8 cellular contexts compared by ENCODE assay signal in the genomic region with DNA sequence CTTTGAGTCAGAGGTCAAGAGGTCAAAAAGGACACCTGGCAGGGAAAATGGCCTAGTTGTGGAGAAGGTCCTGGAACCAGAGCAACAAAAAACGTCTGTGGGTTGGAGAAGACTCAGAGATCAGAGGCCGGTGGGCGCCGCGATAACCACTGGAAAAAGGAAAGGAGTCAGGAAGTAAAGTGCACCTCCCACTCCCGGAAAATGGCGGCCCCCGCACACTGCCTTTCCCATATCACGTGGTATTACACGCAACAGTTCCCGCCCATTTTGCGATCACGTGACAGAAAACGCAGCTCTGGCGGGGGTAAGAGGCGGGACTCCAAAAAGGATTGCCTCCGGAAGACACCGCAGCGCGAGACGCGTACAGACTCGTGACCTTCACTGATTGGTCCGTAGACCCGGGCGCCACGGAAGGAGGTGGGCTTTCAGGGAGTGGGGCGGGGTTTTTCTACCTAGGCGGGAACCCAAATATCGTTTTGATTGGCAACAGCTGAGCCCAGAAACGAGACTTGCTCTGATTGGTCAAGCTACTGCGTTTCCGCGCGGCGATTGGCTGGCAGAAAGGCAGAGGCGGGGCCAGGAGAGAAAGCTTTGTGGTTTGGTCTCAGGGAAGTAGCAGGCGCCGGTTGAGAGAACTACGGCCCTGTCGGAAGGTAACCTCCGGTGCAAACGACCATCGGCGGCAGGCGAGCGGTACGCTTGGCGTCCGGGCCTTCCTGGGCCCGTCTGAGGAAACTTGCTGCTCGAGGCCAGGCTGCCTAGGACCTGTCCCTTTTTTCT. TPM values are rescaled to one million over a fixed set of nuclear protein-coding genes. Genes with fewer than 3 reads are reported as not detected.
A peak's percentile ranks its signal among the peaks of the same experiment; 100 is the strongest.
DNase-seq lines count a peak whose midpoint lies in the region; ATAC-seq, FAIRE-seq and TF ChIP-seq lines count a peak whose summit lies in the region.

A gene with protein sequence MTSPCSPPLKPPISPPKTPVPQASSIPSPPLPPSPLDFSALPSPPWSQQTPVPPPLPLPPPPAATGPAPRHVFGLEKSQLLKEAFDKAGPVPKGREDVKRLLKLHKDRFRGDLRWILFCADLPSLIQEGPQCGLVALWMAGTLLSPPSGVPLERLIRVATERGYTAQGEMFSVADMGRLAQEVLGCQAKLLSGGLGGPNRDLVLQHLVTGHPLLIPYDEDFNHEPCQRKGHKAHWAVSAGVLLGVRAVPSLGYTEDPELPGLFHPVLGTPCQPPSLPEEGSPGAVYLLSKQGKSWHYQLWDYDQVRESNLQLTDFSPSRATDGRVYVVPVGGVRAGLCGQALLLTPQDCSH (minus strand): TSS at position 193 of the 780 bp plus-strand sequence. CDS start 674 bp downstream, outside the sequence.

- H3K4me1 Mint-ChIP-seq in activated CD8-positive, alpha-beta memory T cell treated with anti-CD3 and anti-CD28 coated beads, Interleukin-2, amount 10 ng/mL, durations not matched to agents 7 days and 5 days = peaks cover 37% of the 10 kb centered on the region

- H3K4me3 ChIP-seq in H1 (ENCODE audit: extremely low read depth in 1 of 4, insufficient read depth in 2 of 4, low read depth in 3 of 4, low read length in 4 of 4) (peak within 1 kb of the TSS; percentile 80 to 99 (median 90)), mesenchymal stem cell (ENCODE audit: insufficient read depth in 1 of 2, low read depth in 1 of 2, low read length in 2 of 2) (peak within 1 kb of the TSS; percentile 84 to 94)

- H3K56ac ChIP-seq in H1 (replicated peaks; ENCODE audit: insufficient read length, low read depth, low read length) = peak within 1 kb of the TSS; percentile 94

- H2BK5ac ChIP-seq in H1 (ENCODE audit: low read depth, low read length) = peak within 1 kb of the TSS; percentile 100
- peak within 1 kb of the TSS; percentile 90 for H2BK5ac ChIP-seq in mesenchymal stem cell (ENCODE audit: low read depth, low read length, poor library complexity, severe bottlenecking)

- H3K9ac ChIP-seq in H1 (replicated peaks in 1 of 4; ENCODE audit: extremely low read depth in 1 of 4, low read depth in 3 of 4, low read length in 3 of 4) (peak within 1 kb of the TSS; percentile 99 to 100 (median 100)), mesenchymal stem cell (ENCODE audit: low read length) (peak within 1 kb of the TSS; percentile 96)

- peaks cover 7 to 9% of the 10 kb centered on the region in 2 experiments for H4K20me1 ChIP-seq in H1 (replicated peaks in 1 of 2; ENCODE audit: control insufficient read depth in 1 of 2, insufficient read depth in 2 of 2, low read length in 2 of 2)

- peak; percentile 100 for DNase-seq in COLO829 (ENCODE audit: low spot score)
- peak; percentile 98 for DNase-seq in HTR-8/SVneo (ENCODE audit: insufficient read length, low spot score)
- DNase-seq in NOMO-1 treated with dmso at 0.1 percent for 144 hours (lab: John Stamatoyannopoulos, UW; ENCODE audit: unreplicated experiment) = peak; percentile 98
- DNase-seq in activated CD8-positive, alpha-beta memory T cell treated with anti-CD3 and anti-CD28 coated beads, Interleukin-2, amount 10 ng/mL, durations not matched to agents 7 days and 5 days = peak; percentile 100
- peak; percentile 98 to 99 for DNase-seq in H1 (ENCODE audit: low read depth in 1 of 2, low spot score in 2 of 2)
- peak; percentile 100 for DNase-seq in mesenchymal stem cell
- peak; percentile 97 for DNase-seq in stimulated activated CD8-positive, alpha-beta memory T cell treated with anti-CD3 and anti-CD28 coated beads, Interleukin-12 subunit alpha, Interleukin-12 subunit beta, amount 100 ng/mL, for 4 hours (ENCODE audit: low read depth)

- peak within 1 kb of the TSS; percentile 99 for H4K91ac ChIP-seq in H1 (replicated peaks; ENCODE audit: insufficient read length, low read length)
- H4K91ac ChIP-seq in mesenchymal stem cell (ENCODE audit: low read length) = peak within 1 kb of the TSS; percentile 97

- CTCF ChIA-PET in activated CD8-positive, alpha-beta memory T cell treated with anti-CD3 and anti-CD28 coated beads, Interleukin-2, amount 10 ng/mL, durations not matched to agents 7 days and 5 days (lab: Charles Lee) = interaction anchor here (0.7 to 3.8 kb wide), 7 partner anchors 21 to 87 kb away, joined by 3 to 15 read pairs (median 5); a partner anchor contains a TSS
- CTCF ChIA-PET in H1 (lab: Charles Lee; ENCODE audit: partially characterized antibody) = interaction anchor here (1.3 to 2.2 kb wide), 3 partner anchors 10 to 87 kb away, joined by 5 to 10 read pairs (median 5); no protein-coding TSS in a partner anchor

- H3K23ac ChIP-seq in H1 (ENCODE audit: insufficient read length) = no peak within 1 kb of the TSS
- H3K23ac ChIP-seq in mesenchymal stem cell (ENCODE audit: low read length in 2 of 2) = no peak within 1 kb of the TSS

- peaks cover 2 to 23% (median 6%) of the 10 kb centered on the region in 4 experiments; a peak in 4 of 8 replicates for H3K36me3 ChIP-seq in H1 (ENCODE audit: control insufficient read depth in 2 of 4, insufficient read depth in 4 of 4, low read length in 3 of 4)
- H3K36me3 ChIP-seq in mesenchymal stem cell (ENCODE audit: control insufficient read depth in 1 of 2, insufficient read depth in 2 of 2, low read depth in 1 of 2, low read length in 2 of 2) = peaks cover 8 to 11% of the 10 kb centered on the region in 2 experiments

- no peaks in the 10 kb centered on the region for H3K27me3 Mint-ChIP-seq in activated CD8-positive, alpha-beta memory T cell treated with anti-CD3 and anti-CD28 coated beads, Interleukin-2, amount 10 ng/mL, durations not matched to agents 7 days and 5 days

- no peaks in the 10 kb centered on the region for H3K9me3 Mint-ChIP-seq in activated CD8-positive, alpha-beta memory T cell treated with anti-CD3 and anti-CD28 coated beads, Interleukin-2, amount 10 ng/mL, durations not matched to agents 7 days and 5 days (ENCODE audit: low read depth)

- peak within 1 kb of the TSS; percentile 98 for H4K5ac ChIP-seq in H1 (ENCODE audit: insufficient read length, low read depth, low read length)

- 1% methylated on average over 51 of the region's 52 CpGs; no CpG with 5 or more reads in 1 of the 2 experiments for WGBS in H1 (ENCODE audit: extremely low coverage in 1 of 2, insufficient coverage in 1 of 2, insufficient read length in 1 of 2, insufficient replicate concordance in 2 of 2, low coverage in 1 of 2, low lambda C conversion rate in 2 of 2, missing lambda C conversion rate in 1 of 2), 2 experiments
- WGBS in mesenchymal stem cell = under 1% methylated on average over 52 of the region's 52 CpGs

- H3K27me3 ChIP-seq in H1 (replicated peaks in 1 of 4; ENCODE audit: control insufficient read depth in 3 of 4, extremely low read depth in 1 of 4, insufficient read depth in 3 of 4, low read length in 3 of 4) (no peaks in the 10 kb centered on the region), mesenchymal stem cell (ENCODE audit: control insufficient read depth in 1 of 2, insufficient read depth in 1 of 2, low read length in 2 of 2) (no peaks in the 10 kb centered on the region)

- FAIRE-seq in HTR-8/SVneo (lab: Jason Lieb, UNC) (peak; percentile 88), H1 (lab: Jason Lieb, UNC) (peak; percentile 90)

- POLR2A ChIA-PET in H1 (lab: Charles Lee; ENCODE audit: partially characterized antibody) = interaction anchor here (0.7 to 15.7 kb wide), 25 partner anchors 8 to 558 kb away, joined by 3 to 399 read pairs (median 5); a partner anchor contains a TSS

- H3K23me2 ChIP-seq in H1 (ENCODE audit: low read depth, low read length) = peaks cover 9% of the 10 kb centered on the region

- H3K79me2 ChIP-seq in H1 (ENCODE audit: control insufficient read depth in 1 of 2, insufficient read depth in 2 of 2, low read length in 2 of 2) = peaks cover 35 to 63% of the 10 kb centered on the region in 2 experiments

- H3K18ac ChIP-seq in H1 (ENCODE audit: extremely low read depth, low read length) (peak within 1 kb of the TSS; percentile 100), mesenchymal stem cell (ENCODE audit: low read depth in 1 of 2, low read length in 2 of 2) (peak within 1 kb of the TSS; percentile 94 to 96)

- peak within 1 kb of the TSS; percentile 100 for H3K27ac Mint-ChIP-seq in activated CD8-positive, alpha-beta memory T cell treated with anti-CD3 and anti-CD28 coated beads, Interleukin-2, amount 10 ng/mL, durations not matched to agents 7 days and 5 days

- H3K4me1 ChIP-seq in H1 (replicated peaks in 1 of 4; ENCODE audit: control insufficient read depth in 3 of 4, insufficient read depth in 4 of 4, low read length in 3 of 4) (peaks cover 0 to 8% (median 2%) of the 10 kb centered on the region in 4 experiments; a peak in 4 of 7 replicates), mesenchymal stem cell (ENCODE audit: control insufficient read depth, insufficient read depth, low read depth, low read length) (peaks cover 37% of the 10 kb centered on the region)

- H3K4ac ChIP-seq in H1 (replicated peaks; ENCODE audit: insufficient read length, low read depth, low read length) = peak within 1 kb of the TSS; percentile 88
- peak within 1 kb of the TSS; percentile 89 to 99 for H3K4ac ChIP-seq in mesenchymal stem cell (ENCODE audit: low read depth in 1 of 2, low read length in 2 of 2)

- H2BK12ac ChIP-seq in H1 (ENCODE audit: low read depth, low read length) (peak within 1 kb of the TSS; percentile 100), mesenchymal stem cell (ENCODE audit: low read length in 2 of 2) (peak within 1 kb of the TSS; percentile 62 to 83)

- H2BK15ac ChIP-seq in H1 (ENCODE audit: low read length) (peak within 1 kb of the TSS; percentile 72), mesenchymal stem cell (ENCODE audit: low read depth, poor library complexity, severe bottlenecking) (peak within 1 kb of the TSS; percentile 99)

- H4K8ac ChIP-seq in H1 (ENCODE audit: extremely low read depth, insufficient read depth, low read length) (peak within 1 kb of the TSS; percentile 99), mesenchymal stem cell (ENCODE audit: low read length) (peak within 1 kb of the TSS; percentile 99)

- H2AFZ ChIP-seq in H1 (ENCODE audit: low read length) (no peak within 1 kb of the TSS), mesenchymal stem cell (ENCODE audit: low read depth, low read length) (no peak within 1 kb of the TSS)

- TF ChIP-seq POLR2A in H1 (IDR thresholded peaks at IDR 0.05; ENCODE audit: control extremely low read depth in 1 of 2, low read depth in 2 of 2, low read length in 2 of 2) = peak in 1 of 2 experiments; percentile 98; a peak in 2 of 3 replicates

- TF ChIP-seq CTCF in H1 (IDR thresholded peaks at IDR 0.05; ENCODE audit: control extremely low read depth in 1 of 3, insufficient read depth in 1 of 3, low read depth in 1 of 3, low read length in 3 of 3) = no peak

- H3K36me3 Mint-ChIP-seq in activated CD8-positive, alpha-beta memory T cell treated with anti-CD3 and anti-CD28 coated beads, Interleukin-2, amount 10 ng/mL, durations not matched to agents 7 days and 5 days = peaks cover 30% of the 10 kb centered on the region

- H2BK120ac ChIP-seq in H1 (replicated peaks; ENCODE audit: low read depth, low read length) (peak within 1 kb of the TSS; percentile 83), mesenchymal stem cell (ENCODE audit: low read depth, low read length) (peak within 1 kb of the TSS; percentile 91)

- H2AK5ac ChIP-seq in H1 (ENCODE audit: low read depth, low read length) (peak within 1 kb of the TSS; percentile 100), mesenchymal stem cell (ENCODE audit: low read length, severe bottlenecking) (peak within 1 kb of the TSS; percentile 100)

- peak within 1 kb of the TSS; percentile 91 to 99 for H3K4me2 ChIP-seq in H1 (ENCODE audit: insufficient read depth in 1 of 2, low read depth in 2 of 2, low read length in 2 of 2)
- peak within 1 kb of the TSS; percentile 94 for H3K4me2 ChIP-seq in mesenchymal stem cell (ENCODE audit: low read length, poor library complexity, severe bottlenecking)

- TF ChIP-seq EP300 in H1 (IDR thresholded peaks at IDR 0.05; ENCODE audit: borderline replicate concordance in 1 of 2, low read depth in 2 of 2, low read length in 2 of 2) = 0 out of 3 replicates have a peak, but pooled peaks of 1 of the 2 experiments have one; percentile 60

- ATAC-seq in GM21367 (IDR thresholded peaks at IDR 0.05; ENCODE audit: unreplicated experiment) = peak; percentile 76
- peak; percentile 86 for ATAC-seq in activated CD8-positive, alpha-beta memory T cell treated with anti-CD3 and anti-CD28 coated beads, Interleukin-2, amount 10 ng/mL, durations not matched to agents 7 days and 5 days

- H3K27ac ChIP-seq in H1 (ENCODE audit: low read depth, low read length) = peak within 1 kb of the TSS; percentile 99
- H3K27ac ChIP-seq in mesenchymal stem cell (ENCODE audit: low read length, poor library complexity, severe bottlenecking) = peak within 1 kb of the TSS; percentile 92

- H3K14ac ChIP-seq in H1 (ENCODE audit: insufficient read length) (peak within 1 kb of the TSS; percentile 50), mesenchymal stem cell (ENCODE audit: low read length in 2 of 2) (peak within 1 kb of the TSS in 1 of 2 experiments; percentile 86)

- H3K79me1 ChIP-seq in H1 (ENCODE audit: low read depth, low read length) = no peaks in the 10 kb centered on the region; the same call in 1 of the 2 replicates
- H3K79me1 ChIP-seq in mesenchymal stem cell (replicated peaks; ENCODE audit: low read length, poor library complexity, severe bottlenecking) = peaks cover 22% of the 10 kb centered on the region

- H2BK20ac ChIP-seq in H1 (ENCODE audit: low read length) = no peak within 1 kb of the TSS

- no peak for TF ChIP-seq RAD21 in H1 (IDR thresholded peaks at IDR 0.05 in 1 of 2, conservative IDR thresholded peaks at IDR 0.05 in 1 of 2; ENCODE audit: low read depth in 2 of 2, low read length in 2 of 2)

- H3K4me3 Mint-ChIP-seq in activated CD8-positive, alpha-beta memory T cell treated with anti-CD3 and anti-CD28 coated beads, Interleukin-2, amount 10 ng/mL, durations not matched to agents 7 days and 5 days = peak within 1 kb of the TSS; percentile 93

- H3K9me3 ChIP-seq in H1 (ENCODE audit: insufficient read depth in 2 of 2, low read depth in 1 of 2, low read length in 1 of 2) (no peaks in the 10 kb centered on the region), mesenchymal stem cell (ENCODE audit: control insufficient read depth, low read length) (no peaks in the 10 kb centered on the region)

RNA-seq across cellular contexts. Expression of the gene that starts here (rescaled TPM):
- 10 to 100 TPM; 13.7 to 18.2 TPM for total RNA-seq in activated CD8-positive, alpha-beta memory T cell treated with anti-CD3 and anti-CD28 coated beads, Interleukin-2, amount 10 ng/mL, durations not matched to agents 7 days and 5 days
- 24.8 and 26.5 TPM in 2 replicates for total RNA-seq in H1 (2021; fragmentation: NEBNext Ultra II Directional; extraction: Animal tissue kit (Norgen Biotek cat#: 25700))
- 24.1 and 30.3 TPM in 2 replicates for polyA plus RNA-seq in H1 (2011; rRNA removed)
- 15.6 TPM for polyA plus RNA-seq in H1 (2011; cell fraction: cytosol; rRNA removed)
- 50.3 TPM for polyA plus RNA-seq in H1 (2011; cell fraction: nucleus; rRNA removed)
- polyA plus RNA-seq in H1 (2012, experiment 1 of 2) = 25.7 to 38.2 TPM (median 32.4 TPM) in 4 replicates
- 21.4 TPM for polyA plus RNA-seq in H1 (2012, experiment 2 of 2)
- polyA plus RNA-seq in H1 (2013, experiment 1 of 2) = 16.8 TPM
- polyA plus RNA-seq in H1 (2013, experiment 2 of 2) = 15.6 TPM
- 10.9 and 13.6 TPM in 2 replicates for polyA minus RNA-seq in H1 (2011; rRNA and poly(A)+ RNA removed)
- polyA minus RNA-seq in H1 (2011; cell fraction: cytosol; rRNA and poly(A)+ RNA removed) = 18.9 TPM
- 10.9 TPM for polyA minus RNA-seq in H1 (2011; cell fraction: nucleus; rRNA and poly(A)+ RNA removed)
- 5.2 TPM for polyA plus RNA-seq in mesenchymal stem cell (2013, experiment 1 of 2)
- polyA plus RNA-seq in mesenchymal stem cell (2013, experiment 2 of 2) = 5.4 TPM

Comparison
In these comparisons a context has a peak if more than half of its experiments do, and no peak if none do; other contexts are left out.
1. Peak in every context shown above with its lines: DNase-seq, ATAC-seq, H3K4me3 ChIP-seq and H3K27ac ChIP-seq.